1 cellular context compared by ENCODE assay signal in genomic region chr10:43383204-43383971, GRCh38.
A peak's percentile ranks its signal among the peaks of the same experiment; 100 is the strongest.
TF ChIP-seq lines count a peak whose summit lies in the region.

No MANE protein-coding gene starts in this region.

TF ChIP-seq in HEK293, 187 proteins besides CTCF, POLR2A, EP300 and RAD21 (continued from another document):
- TF ChIP-seq PRDM6 (tag by site-specific recombination; IDR thresholded peaks at IDR 0.05) = peak; percentile 9; the same call in 1 of the 2 replicates
